1 cellular context compared by ENCODE assay signal in the genomic region with DNA sequence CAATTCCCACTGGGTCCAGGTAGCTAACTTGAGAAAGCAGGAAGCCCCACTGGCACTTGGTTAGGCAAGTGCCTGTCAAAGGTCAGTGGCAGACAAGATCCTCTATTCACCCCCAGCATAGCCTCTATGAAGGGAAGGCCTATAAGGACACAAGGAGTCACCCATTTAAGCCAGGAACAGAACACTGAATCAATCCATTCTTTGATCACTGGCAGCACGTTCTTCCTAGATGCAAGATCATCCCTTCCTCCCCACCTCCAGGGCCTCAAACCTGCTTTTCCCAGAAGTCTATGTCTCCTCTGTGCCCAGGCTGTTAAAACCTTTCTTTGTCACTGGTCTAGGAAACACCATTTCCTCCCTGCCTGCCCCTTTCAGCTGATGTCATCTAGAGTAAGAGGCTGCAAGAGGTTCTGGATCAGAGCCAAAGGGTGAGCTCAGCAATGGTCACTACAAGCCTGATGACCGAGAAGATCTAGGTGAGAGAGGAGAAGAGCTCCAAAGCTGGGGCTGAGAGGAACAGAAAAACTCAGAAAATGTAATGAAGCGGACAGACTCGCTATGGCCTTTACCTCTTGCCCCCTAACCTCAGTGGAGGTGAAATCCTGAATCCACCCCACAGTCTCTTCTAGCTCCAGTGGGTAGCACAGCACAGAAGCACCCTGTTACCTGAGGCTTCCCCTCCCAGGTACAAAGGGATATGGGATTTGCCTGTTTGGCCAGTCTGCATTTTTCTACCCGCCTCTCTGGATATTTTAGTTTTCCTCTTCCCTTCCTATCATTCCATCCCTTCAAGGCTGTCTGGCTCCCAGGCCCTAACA.
TF ChIP-seq lines count a peak whose summit lies in the region.

No MANE protein-coding gene starts in this region.

TF ChIP-seq in K562, 482 proteins besides CTCF, POLR2A, EP300 and RAD21 (continued from another document and continues in another):
- TF ChIP-seq LCOR (CRISPR knock-in tag; IDR thresholded peaks at IDR 0.05) = peak; percentile 64; the same call in 1 of the 2 replicates
- TF ChIP-seq STAT5B (CRISPR knock-in tag; IDR thresholded peaks at IDR 0.05) = no peak
- no peak for TF ChIP-seq NFYB (IDR thresholded peaks at IDR 0.05; ENCODE audit: extremely low read depth, insufficient read length)
- peak; percentile 54; the same call in 1 of the 2 replicates for TF ChIP-seq ZNF263 (CRISPR knock-in tag; IDR thresholded peaks at IDR 0.05; ENCODE audit: borderline replicate concordance)
- peak; percentile 96 for TF ChIP-seq ZNF175 (CRISPR knock-in tag; IDR thresholded peaks at IDR 0.05; ENCODE audit: low read depth)
- no peak for TF ChIP-seq ZNF780A (CRISPR knock-in tag; IDR thresholded peaks at IDR 0.05)
- no peak for TF ChIP-seq FUS (optimal IDR thresholded peaks at IDR 0.05; ENCODE audit: low read depth, low read length)
- TF ChIP-seq KDM2B (CRISPR knock-in tag; IDR thresholded peaks at IDR 0.05) = no peak
- peak; percentile 77; the same call in 1 of the 2 replicates for TF ChIP-seq NFATC3 (IDR thresholded peaks at IDR 0.05)
- TF ChIP-seq GATAD2B (IDR thresholded peaks at IDR 0.05; ENCODE audit: borderline replicate concordance) = no peak
- peak; percentile 62; the same call in 1 of the 2 replicates for TF ChIP-seq ZBTB1 (CRISPR knock-in tag; IDR thresholded peaks at IDR 0.05; ENCODE audit: borderline replicate concordance, low read depth)
- TF ChIP-seq TAF1 (IDR thresholded peaks at IDR 0.05; ENCODE audit: control insufficient read depth, extremely low read depth, insufficient read depth, low read length, severe bottlenecking) = peak; percentile 86
- no peak; the same call in none of the 2 replicates for TF ChIP-seq GABPB2 (CRISPR knock-in tag; conservative IDR thresholded peaks at IDR 0.05)
- TF ChIP-seq, protein P1, sequence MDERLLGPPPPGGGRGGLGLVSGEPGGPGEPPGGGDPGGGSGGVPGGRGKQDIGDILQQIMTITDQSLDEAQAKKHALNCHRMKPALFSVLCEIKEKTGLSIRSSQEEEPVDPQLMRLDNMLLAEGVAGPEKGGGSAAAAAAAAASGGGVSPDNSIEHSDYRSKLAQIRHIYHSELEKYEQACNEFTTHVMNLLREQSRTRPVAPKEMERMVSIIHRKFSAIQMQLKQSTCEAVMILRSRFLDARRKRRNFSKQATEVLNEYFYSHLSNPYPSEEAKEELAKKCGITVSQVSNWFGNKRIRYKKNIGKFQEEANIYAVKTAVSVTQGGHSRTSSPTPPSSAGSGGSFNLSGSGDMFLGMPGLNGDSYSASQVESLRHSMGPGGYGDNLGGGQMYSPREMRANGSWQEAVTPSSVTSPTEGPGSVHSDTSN (CRISPR knock-in tag; IDR thresholded peaks at IDR 0.05; ENCODE audit: low read depth) = no peak
- TF ChIP-seq, protein P1 (tag; conservative IDR thresholded peaks at IDR 0.05; ENCODE audit: low read depth) = peak; percentile 46
- TF ChIP-seq, protein P2, sequence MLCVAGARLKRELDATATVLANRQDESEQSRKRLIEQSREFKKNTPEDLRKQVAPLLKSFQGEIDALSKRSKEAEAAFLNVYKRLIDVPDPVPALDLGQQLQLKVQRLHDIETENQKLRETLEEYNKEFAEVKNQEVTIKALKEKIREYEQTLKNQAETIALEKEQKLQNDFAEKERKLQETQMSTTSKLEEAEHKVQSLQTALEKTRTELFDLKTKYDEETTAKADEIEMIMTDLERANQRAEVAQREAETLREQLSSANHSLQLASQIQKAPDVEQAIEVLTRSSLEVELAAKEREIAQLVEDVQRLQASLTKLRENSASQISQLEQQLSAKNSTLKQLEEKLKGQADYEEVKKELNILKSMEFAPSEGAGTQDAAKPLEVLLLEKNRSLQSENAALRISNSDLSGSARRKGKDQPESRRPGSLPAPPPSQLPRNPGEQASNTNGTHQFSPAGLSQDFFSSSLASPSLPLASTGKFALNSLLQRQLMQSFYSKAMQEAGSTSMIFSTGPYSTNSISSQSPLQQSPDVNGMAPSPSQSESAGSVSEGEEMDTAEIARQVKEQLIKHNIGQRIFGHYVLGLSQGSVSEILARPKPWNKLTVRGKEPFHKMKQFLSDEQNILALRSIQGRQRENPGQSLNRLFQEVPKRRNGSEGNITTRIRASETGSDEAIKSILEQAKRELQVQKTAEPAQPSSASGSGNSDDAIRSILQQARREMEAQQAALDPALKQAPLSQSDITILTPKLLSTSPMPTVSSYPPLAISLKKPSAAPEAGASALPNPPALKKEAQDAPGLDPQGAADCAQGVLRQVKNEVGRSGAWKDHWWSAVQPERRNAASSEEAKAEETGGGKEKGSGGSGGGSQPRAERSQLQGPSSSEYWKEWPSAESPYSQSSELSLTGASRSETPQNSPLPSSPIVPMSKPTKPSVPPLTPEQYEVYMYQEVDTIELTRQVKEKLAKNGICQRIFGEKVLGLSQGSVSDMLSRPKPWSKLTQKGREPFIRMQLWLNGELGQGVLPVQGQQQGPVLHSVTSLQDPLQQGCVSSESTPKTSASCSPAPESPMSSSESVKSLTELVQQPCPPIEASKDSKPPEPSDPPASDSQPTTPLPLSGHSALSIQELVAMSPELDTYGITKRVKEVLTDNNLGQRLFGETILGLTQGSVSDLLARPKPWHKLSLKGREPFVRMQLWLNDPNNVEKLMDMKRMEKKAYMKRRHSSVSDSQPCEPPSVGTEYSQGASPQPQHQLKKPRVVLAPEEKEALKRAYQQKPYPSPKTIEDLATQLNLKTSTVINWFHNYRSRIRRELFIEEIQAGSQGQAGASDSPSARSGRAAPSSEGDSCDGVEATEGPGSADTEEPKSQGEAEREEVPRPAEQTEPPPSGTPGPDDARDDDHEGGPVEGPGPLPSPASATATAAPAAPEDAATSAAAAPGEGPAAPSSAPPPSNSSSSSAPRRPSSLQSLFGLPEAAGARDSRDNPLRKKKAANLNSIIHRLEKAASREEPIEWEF (CRISPR knock-in tag; IDR thresholded peaks at IDR 0.05) = peak; percentile 87
- TF ChIP-seq ZNF23 (CRISPR knock-in tag; IDR thresholded peaks at IDR 0.05) = peak; percentile 49
- TF ChIP-seq FOXJ3 (CRISPR knock-in tag; IDR thresholded peaks at IDR 0.05) = no peak
- TF ChIP-seq ZBED1 (IDR thresholded peaks at IDR 0.05) = no peak; the same call in 1 of the 2 replicates
- TF ChIP-seq, protein P3, sequence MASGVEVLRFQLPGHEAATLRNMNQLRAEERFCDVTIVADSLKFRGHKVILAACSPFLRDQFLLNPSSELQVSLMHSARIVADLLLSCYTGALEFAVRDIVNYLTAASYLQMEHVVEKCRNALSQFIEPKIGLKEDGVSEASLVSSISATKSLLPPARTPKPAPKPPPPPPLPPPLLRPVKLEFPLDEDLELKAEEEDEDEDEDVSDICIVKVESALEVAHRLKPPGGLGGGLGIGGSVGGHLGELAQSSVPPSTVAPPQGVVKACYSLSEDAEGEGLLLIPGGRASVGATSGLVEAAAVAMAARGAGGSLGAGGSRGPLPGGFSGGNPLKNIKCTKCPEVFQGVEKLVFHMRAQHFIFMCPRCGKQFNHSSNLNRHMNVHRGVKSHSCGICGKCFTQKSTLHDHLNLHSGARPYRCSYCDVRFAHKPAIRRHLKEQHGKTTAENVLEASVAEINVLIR (CRISPR knock-in tag; IDR thresholded peaks at IDR 0.05) = 0 out of 2 replicates have a peak, but pooled peaks have one; percentile 35
- peak; percentile 90 for TF ChIP-seq FOXJ2 (tag; IDR thresholded peaks at IDR 0.05)
- TF ChIP-seq, protein P4, sequence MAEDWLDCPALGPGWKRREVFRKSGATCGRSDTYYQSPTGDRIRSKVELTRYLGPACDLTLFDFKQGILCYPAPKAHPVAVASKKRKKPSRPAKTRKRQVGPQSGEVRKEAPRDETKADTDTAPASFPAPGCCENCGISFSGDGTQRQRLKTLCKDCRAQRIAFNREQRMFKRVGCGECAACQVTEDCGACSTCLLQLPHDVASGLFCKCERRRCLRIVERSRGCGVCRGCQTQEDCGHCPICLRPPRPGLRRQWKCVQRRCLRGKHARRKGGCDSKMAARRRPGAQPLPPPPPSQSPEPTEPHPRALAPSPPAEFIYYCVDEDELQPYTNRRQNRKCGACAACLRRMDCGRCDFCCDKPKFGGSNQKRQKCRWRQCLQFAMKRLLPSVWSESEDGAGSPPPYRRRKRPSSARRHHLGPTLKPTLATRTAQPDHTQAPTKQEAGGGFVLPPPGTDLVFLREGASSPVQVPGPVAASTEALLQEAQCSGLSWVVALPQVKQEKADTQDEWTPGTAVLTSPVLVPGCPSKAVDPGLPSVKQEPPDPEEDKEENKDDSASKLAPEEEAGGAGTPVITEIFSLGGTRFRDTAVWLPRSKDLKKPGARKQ (CRISPR knock-in tag; IDR thresholded peaks at IDR 0.05) = no peak
- no peak for TF ChIP-seq SNRNP70 (optimal IDR thresholded peaks at IDR 0.05; ENCODE audit: low read depth, low read length)
- TF ChIP-seq, protein P5, sequence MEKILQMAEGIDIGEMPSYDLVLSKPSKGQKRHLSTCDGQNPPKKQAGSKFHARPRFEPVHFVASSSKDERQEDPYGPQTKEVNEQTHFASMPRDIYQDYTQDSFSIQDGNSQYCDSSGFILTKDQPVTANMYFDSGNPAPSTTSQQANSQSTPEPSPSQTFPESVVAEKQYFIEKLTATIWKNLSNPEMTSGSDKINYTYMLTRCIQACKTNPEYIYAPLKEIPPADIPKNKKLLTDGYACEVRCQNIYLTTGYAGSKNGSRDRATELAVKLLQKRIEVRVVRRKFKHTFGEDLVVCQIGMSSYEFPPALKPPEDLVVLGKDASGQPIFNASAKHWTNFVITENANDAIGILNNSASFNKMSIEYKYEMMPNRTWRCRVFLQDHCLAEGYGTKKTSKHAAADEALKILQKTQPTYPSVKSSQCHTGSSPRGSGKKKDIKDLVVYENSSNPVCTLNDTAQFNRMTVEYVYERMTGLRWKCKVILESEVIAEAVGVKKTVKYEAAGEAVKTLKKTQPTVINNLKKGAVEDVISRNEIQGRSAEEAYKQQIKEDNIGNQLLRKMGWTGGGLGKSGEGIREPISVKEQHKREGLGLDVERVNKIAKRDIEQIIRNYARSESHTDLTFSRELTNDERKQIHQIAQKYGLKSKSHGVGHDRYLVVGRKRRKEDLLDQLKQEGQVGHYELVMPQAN (IDR thresholded peaks at IDR 0.05; ENCODE audit: borderline replicate concordance) = no peak; the same call in 1 of the 2 replicates
- TF ChIP-seq, protein P6, sequence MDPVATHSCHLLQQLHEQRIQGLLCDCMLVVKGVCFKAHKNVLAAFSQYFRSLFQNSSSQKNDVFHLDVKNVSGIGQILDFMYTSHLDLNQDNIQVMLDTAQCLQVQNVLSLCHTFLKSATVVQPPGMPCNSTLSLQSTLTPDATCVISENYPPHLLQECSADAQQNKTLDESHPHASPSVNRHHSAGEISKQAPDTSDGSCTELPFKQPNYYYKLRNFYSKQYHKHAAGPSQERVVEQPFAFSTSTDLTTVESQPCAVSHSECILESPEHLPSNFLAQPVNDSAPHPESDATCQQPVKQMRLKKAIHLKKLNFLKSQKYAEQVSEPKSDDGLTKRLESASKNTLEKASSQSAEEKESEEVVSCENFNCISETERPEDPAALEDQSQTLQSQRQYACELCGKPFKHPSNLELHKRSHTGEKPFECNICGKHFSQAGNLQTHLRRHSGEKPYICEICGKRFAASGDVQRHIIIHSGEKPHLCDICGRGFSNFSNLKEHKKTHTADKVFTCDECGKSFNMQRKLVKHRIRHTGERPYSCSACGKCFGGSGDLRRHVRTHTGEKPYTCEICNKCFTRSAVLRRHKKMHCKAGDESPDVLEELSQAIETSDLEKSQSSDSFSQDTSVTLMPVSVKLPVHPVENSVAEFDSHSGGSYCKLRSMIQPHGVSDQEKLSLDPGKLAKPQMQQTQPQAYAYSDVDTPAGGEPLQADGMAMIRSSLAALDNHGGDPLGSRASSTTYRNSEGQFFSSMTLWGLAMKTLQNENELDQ (CRISPR knock-in tag; IDR thresholded peaks at IDR 0.05; ENCODE audit: borderline replicate concordance) = no peak
- TF ChIP-seq ZNF445 (CRISPR knock-in tag; IDR thresholded peaks at IDR 0.05; ENCODE audit: low read depth) = no peak
- TF ChIP-seq ELF4 (CRISPR knock-in tag; IDR thresholded peaks at IDR 0.05) = peak; percentile 85
- TF ChIP-seq PHTF2 (CRISPR knock-in tag; IDR thresholded peaks at IDR 0.05) = no peak
- TF ChIP-seq FOS (IDR thresholded peaks at IDR 0.05; ENCODE audit: extremely low read depth, insufficient read length) = no peak
- no peak for TF ChIP-seq ZNF174 (CRISPR knock-in tag; IDR thresholded peaks at IDR 0.05)
- TF ChIP-seq U2AF2 (optimal IDR thresholded peaks at IDR 0.05; ENCODE audit: low read depth, low read length) = no peak
- TF ChIP-seq ZFX (CRISPR knock-in tag; IDR thresholded peaks at IDR 0.05) = no peak
- TF ChIP-seq, protein P7, sequence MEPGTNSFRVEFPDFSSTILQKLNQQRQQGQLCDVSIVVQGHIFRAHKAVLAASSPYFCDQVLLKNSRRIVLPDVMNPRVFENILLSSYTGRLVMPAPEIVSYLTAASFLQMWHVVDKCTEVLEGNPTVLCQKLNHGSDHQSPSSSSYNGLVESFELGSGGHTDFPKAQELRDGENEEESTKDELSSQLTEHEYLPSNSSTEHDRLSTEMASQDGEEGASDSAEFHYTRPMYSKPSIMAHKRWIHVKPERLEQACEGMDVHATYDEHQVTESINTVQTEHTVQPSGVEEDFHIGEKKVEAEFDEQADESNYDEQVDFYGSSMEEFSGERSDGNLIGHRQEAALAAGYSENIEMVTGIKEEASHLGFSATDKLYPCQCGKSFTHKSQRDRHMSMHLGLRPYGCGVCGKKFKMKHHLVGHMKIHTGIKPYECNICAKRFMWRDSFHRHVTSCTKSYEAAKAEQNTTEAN (CRISPR knock-in tag; IDR thresholded peaks at IDR 0.05) = peak; percentile 81; the same call in 1 of the 2 replicates
- TF ChIP-seq RBFOX2 (IDR thresholded peaks at IDR 0.05; ENCODE audit: low read depth, low read length) = peak; percentile 74
